8 cellular contexts compared by ENCODE assay signal in the genomic region with DNA sequence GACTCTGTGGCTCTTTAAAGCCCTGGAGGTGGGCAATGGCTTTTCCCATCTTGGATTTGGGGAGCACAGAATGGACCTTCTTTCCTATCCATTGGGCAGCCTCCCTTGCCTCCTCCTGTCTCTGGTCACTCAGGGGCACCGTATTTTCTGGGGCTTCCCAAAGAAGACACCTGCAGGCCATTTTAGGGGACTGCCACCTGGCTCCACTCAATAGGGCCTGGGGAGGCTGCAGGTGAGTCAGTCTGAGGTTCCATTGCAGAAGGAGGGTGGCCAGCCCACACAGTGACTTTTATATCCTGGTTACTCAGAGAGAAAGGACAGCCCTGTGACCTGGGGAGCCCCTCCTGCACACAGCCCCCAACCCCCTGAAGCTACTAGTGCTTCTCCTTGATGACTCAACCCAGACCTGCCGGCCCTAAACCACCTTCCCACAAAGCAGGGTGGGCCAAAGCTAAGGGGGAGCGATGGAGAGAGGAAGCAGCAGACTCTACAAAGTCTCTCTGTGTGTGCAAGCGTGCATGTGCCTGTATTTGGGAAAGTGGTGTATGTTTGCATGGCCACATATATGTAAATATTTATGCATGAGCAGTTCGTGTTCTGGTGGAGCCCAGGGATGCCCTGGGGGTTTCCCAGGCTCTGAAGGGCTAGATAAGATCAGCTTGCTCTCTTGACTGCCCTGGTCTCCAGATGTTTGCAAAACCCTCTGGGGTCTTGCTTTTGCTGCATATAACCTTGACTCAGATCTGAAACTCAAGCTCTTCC. TPM values are rescaled to one million over a fixed set of nuclear protein-coding genes. Genes with fewer than 3 reads are reported as not detected.
DNase-seq lines count a peak whose midpoint lies in the region; ATAC-seq, FAIRE-seq and TF ChIP-seq lines count a peak whose summit lies in the region.

No MANE protein-coding gene starts in this region.

- H3K36me3 ChIP-seq in SJSA1 (no peaks in the 10 kb centered on the region), kidney epithelial cell (ENCODE audit: control insufficient read depth, insufficient read depth, low read length) (no peaks in the 10 kb centered on the region)

- H3K9me3 Mint-ChIP-seq in CD14-positive monocyte: peaks cover 0 to 2% (median 0%) of the 10 kb centered on the region in 7 donors

- no peaks in the 10 kb centered on the region for H3K9me3 ChIP-seq in SJSA1 (replicated peaks)

- intact Hi-C loops in CD14-positive monocyte (cut with micrococcal nuclease): no loop called here

- peak; percentile 63 for ATAC-seq in HG02840 (IDR thresholded peaks at IDR 0.05; ENCODE audit: low FRiP score, unreplicated experiment)

- peaks cover 11 to 23% (median 15%) of the 10 kb centered on the region in 3 donors for H3K27me3 Mint-ChIP-seq in CD14-positive monocyte (ENCODE audit: low read depth in 3 of 3)

- H3K4me1 ChIP-seq in SJSA1 (replicated peaks): peaks cover 29% of the 10 kb centered on the region

- H3K4me3 ChIP-seq in SJSA1 (no peak overlapping the region), kidney epithelial cell (ENCODE audit: low read depth, low read length) (no peak overlapping the region)

- H3K27me3 ChIP-seq in SJSA1 (replicated peaks) (no peaks in the 10 kb centered on the region), kidney epithelial cell (ENCODE audit: control insufficient read depth, insufficient read depth, low read length) (no peaks in the 10 kb centered on the region)

- peak; percentile 24 for DNase-seq in activated naive CD4-positive, alpha-beta T cell treated with Interleukin-2 at 50 U/mL for 16 hours
- DNase-seq in activated naive CD4-positive, alpha-beta T cell treated with anti-CD3 and anti-CD28 coated beads, Interleukin-2, amount 50 U/mL, for 16 hours: no peak
- DNase-seq in SJSA1 (ENCODE audit: low read depth in 1 of 2, low spot score in 2 of 2) (peak; percentile 81 to 83), kidney epithelial cell (ENCODE audit: low read depth) (no peak), D721Med (ENCODE audit: insufficient read length, low spot score) (no peak), CD14-positive monocyte (ENCODE audit: low spot score) (no peak), SKM-1 treated with dmso at 0.1 percent for 144 hours (lab: John Stamatoyannopoulos, UW; ENCODE audit: unreplicated experiment) (no peak)

- TF ChIP-seq CTCF in kidney epithelial cell (IDR thresholded peaks at IDR 0.05; ENCODE audit: insufficient read depth, low read length, poor library complexity, severe bottlenecking): peak; percentile 17
- TF ChIP-seq CTCF in D721Med (IDR thresholded peaks at IDR 0.05; ENCODE audit: insufficient read depth, missing control alignments): no peak
- no peak for TF ChIP-seq CTCF in CD14-positive monocyte (IDR thresholded peaks at IDR 0.05)

- H3K27ac ChIP-seq in SJSA1: peak overlapping the region; percentile 62

- FAIRE-seq in D721Med (lab: Jason Lieb, UNC): no peak

- H3K4me3 Mint-ChIP-seq in CD14-positive monocyte: no peak overlapping the region

- peaks cover 16% of the 10 kb centered on the region for H3K4me1 Mint-ChIP-seq in CD14-positive monocyte

- no peak overlapping the region for H3K27ac Mint-ChIP-seq in CD14-positive monocyte

- H3K36me3 Mint-ChIP-seq in CD14-positive monocyte: no peaks in the 10 kb centered on the region

RNA-seq across cellular contexts. Expression of gene CX3CL1, which starts 5.0 kb away (rescaled TPM):
- 0.18 and 0.38 TPM in 2 replicates for total RNA-seq in SJSA1 (2014; rRNA removed; shearing (Covaris generic))
- total RNA-seq in kidney epithelial cell: 22.0 and 24.8 TPM in 2 replicates
- not detected for polyA plus RNA-seq in CD14-positive monocyte

RNA-seq across cellular contexts. Expression of gene CCL22, which starts 18.7 kb away (rescaled TPM):
- total RNA-seq in SJSA1 (2014; rRNA removed; shearing (Covaris generic)): not detected in 2 replicates
- not detected in 2 replicates for total RNA-seq in kidney epithelial cell
- under 1 TPM; 0.15 to 0.18 TPM for polyA plus RNA-seq in CD14-positive monocyte

RNA-seq across cellular contexts. Expression of gene CCL17, which starts 27.3 kb away (rescaled TPM):
- total RNA-seq in SJSA1 (2014; rRNA removed; shearing (Covaris generic)): not detected in 2 replicates
- total RNA-seq in kidney epithelial cell: not detected in 2 replicates
- not detected for polyA plus RNA-seq in CD14-positive monocyte

Comparison
In these comparisons a context has a peak if more than half of its experiments do, and no peak if none do; other contexts are left out.
1. DNase-seq: peak in activated naive CD4-positive, alpha-beta T cell treated with Interleukin-2 at 50 U/mL for 16 hours (single experiment) and SJSA1 (2 of 2); none in activated naive CD4-positive, alpha-beta T cell treated with anti-CD3 and anti-CD28 coated beads, Interleukin-2, amount 50 U/mL, for 16 hours (single experiment), kidney epithelial cell (single experiment), D721Med (single experiment), CD14-positive monocyte (single experiment) and SKM-1 treated with dmso at 0.1 percent for 144 hours (single experiment).
2. RNA of gene CX3CL1, which starts 5.0 kb away (total RNA-seq): 22.0 to 24.8 TPM in kidney epithelial cell; 0.18 to 0.38 TPM in SJSA1; every median in the first group is over 10 times any median in the second.